In the genomic region with DNA sequence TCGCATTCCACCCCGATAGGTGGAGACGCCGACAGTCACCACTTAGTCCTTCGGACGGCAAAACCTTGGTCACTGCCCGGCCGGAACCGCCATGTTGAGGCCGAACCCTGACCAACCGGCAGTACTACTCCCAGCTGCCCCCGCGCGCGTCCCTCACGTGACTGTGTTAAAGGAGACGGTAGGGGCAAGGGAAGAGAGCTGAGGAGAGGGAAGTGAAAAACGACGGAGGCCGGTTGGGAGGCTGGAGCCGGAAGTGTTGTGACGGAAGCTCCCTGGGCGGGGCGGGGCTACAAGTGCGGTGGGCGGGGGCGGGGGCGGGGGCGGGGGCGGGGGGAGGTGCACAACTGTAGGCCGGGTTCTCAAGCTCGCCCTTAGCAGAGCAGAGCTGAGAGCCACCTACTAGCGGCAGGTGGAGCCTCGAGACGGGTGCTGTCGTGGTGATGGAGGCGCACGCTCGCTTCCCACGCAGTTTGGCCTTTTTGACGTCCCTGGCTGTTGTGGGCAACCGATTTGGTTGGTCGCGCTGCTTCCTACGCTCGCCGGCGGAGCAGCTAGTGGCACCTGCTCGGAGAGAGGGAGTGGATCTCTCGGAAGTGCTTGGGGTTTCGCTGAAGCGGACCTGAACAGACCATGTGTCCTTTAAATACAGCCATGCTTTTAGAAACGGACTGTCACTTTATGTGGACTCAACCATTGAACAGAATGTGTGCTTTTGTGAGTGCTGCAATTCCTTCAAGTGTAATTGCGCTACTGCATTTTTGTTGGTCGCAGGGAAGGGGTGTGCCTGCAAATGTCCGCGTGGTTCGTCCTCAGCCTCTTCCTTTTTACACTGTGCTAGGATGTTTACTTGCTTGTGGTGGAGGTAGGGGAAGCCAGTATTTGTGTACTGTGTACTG, we compare ENCODE assay signal across 1 cellular context.
A peak's percentile ranks its signal among the peaks of the same experiment; 100 is the strongest.
TF ChIP-seq lines count a peak whose summit lies in the region.

A gene with protein sequence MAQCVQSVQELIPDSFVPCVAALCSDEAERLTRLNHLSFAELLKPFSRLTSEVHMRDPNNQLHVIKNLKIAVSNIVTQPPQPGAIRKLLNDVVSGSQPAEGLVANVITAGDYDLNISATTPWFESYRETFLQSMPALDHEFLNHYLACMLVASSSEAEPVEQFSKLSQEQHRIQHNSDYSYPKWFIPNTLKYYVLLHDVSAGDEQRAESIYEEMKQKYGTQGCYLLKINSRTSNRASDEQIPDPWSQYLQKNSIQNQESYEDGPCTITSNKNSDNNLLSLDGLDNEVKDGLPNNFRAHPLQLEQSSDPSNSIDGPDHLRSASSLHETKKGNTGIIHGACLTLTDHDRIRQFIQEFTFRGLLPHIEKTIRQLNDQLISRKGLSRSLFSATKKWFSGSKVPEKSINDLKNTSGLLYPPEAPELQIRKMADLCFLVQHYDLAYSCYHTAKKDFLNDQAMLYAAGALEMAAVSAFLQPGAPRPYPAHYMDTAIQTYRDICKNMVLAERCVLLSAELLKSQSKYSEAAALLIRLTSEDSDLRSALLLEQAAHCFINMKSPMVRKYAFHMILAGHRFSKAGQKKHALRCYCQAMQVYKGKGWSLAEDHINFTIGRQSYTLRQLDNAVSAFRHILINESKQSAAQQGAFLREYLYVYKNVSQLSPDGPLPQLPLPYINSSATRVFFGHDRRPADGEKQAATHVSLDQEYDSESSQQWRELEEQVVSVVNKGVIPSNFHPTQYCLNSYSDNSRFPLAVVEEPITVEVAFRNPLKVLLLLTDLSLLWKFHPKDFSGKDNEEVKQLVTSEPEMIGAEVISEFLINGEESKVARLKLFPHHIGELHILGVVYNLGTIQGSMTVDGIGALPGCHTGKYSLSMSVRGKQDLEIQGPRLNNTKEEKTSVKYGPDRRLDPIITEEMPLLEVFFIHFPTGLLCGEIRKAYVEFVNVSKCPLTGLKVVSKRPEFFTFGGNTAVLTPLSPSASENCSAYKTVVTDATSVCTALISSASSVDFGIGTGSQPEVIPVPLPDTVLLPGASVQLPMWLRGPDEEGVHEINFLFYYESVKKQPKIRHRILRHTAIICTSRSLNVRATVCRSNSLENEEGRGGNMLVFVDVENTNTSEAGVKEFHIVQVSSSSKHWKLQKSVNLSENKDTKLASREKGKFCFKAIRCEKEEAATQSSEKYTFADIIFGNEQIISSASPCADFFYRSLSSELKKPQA (N-terminal part only) (minus strand): TSS at position 130 of the 896 bp plus-strand sequence. CDS start 364 bp downstream, outside the sequence.

TF ChIP-seq in K562, 482 proteins besides CTCF, POLR2A, EP300 and RAD21 (continued from another document and continues in another):
- TF ChIP-seq, protein P1, sequence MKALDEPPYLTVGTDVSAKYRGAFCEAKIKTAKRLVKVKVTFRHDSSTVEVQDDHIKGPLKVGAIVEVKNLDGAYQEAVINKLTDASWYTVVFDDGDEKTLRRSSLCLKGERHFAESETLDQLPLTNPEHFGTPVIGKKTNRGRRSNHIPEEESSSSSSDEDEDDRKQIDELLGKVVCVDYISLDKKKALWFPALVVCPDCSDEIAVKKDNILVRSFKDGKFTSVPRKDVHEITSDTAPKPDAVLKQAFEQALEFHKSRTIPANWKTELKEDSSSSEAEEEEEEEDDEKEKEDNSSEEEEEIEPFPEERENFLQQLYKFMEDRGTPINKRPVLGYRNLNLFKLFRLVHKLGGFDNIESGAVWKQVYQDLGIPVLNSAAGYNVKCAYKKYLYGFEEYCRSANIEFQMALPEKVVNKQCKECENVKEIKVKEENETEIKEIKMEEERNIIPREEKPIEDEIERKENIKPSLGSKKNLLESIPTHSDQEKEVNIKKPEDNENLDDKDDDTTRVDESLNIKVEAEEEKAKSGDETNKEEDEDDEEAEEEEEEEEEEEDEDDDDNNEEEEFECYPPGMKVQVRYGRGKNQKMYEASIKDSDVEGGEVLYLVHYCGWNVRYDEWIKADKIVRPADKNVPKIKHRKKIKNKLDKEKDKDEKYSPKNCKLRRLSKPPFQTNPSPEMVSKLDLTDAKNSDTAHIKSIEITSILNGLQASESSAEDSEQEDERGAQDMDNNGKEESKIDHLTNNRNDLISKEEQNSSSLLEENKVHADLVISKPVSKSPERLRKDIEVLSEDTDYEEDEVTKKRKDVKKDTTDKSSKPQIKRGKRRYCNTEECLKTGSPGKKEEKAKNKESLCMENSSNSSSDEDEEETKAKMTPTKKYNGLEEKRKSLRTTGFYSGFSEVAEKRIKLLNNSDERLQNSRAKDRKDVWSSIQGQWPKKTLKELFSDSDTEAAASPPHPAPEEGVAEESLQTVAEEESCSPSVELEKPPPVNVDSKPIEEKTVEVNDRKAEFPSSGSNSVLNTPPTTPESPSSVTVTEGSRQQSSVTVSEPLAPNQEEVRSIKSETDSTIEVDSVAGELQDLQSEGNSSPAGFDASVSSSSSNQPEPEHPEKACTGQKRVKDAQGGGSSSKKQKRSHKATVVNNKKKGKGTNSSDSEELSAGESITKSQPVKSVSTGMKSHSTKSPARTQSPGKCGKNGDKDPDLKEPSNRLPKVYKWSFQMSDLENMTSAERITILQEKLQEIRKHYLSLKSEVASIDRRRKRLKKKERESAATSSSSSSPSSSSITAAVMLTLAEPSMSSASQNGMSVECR (CRISPR knock-in tag; IDR thresholded peaks at IDR 0.05): 0 out of 2 replicates have a peak, but pooled peaks have one; percentile 42
- TF ChIP-seq, protein P2, sequence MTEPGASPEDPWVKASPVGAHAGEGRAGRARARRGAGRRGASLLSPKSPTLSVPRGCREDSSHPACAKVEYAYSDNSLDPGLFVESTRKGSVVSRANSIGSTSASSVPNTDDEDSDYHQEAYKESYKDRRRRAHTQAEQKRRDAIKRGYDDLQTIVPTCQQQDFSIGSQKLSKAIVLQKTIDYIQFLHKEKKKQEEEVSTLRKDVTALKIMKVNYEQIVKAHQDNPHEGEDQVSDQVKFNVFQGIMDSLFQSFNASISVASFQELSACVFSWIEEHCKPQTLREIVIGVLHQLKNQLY (CRISPR knock-in tag; conservative IDR thresholded peaks at IDR 0.05): 0 out of 4 replicates have a peak, but pooled peaks of 1 of the 2 experiments have one; percentile 36
- peak; percentile 81 for TF ChIP-seq CXXC5 (CRISPR knock-in tag; IDR thresholded peaks at IDR 0.05)
- no peak for TF ChIP-seq NUFIP1 (IDR thresholded peaks at IDR 0.05; ENCODE audit: partially characterized antibody)
- peak; percentile 33; the same call in 1 of the 2 replicates for TF ChIP-seq GTF2A2 (tag; IDR thresholded peaks at IDR 0.05)
- no peak for TF ChIP-seq ZNF217 (CRISPR knock-in tag; IDR thresholded peaks at IDR 0.05)
- TF ChIP-seq, protein P3, sequence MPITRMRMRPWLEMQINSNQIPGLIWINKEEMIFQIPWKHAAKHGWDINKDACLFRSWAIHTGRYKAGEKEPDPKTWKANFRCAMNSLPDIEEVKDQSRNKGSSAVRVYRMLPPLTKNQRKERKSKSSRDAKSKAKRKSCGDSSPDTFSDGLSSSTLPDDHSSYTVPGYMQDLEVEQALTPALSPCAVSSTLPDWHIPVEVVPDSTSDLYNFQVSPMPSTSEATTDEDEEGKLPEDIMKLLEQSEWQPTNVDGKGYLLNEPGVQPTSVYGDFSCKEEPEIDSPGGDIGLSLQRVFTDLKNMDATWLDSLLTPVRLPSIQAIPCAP (CRISPR knock-in tag; IDR thresholded peaks at IDR 0.05; ENCODE audit: borderline replicate concordance): no peak
- 0 out of 2 replicates have a peak, but pooled peaks have one; percentile 12 for TF ChIP-seq RBM14 (IDR thresholded peaks at IDR 0.05; ENCODE audit: borderline replicate concordance, insufficient read depth, low read depth, low read length)
- TF ChIP-seq, protein P4, sequence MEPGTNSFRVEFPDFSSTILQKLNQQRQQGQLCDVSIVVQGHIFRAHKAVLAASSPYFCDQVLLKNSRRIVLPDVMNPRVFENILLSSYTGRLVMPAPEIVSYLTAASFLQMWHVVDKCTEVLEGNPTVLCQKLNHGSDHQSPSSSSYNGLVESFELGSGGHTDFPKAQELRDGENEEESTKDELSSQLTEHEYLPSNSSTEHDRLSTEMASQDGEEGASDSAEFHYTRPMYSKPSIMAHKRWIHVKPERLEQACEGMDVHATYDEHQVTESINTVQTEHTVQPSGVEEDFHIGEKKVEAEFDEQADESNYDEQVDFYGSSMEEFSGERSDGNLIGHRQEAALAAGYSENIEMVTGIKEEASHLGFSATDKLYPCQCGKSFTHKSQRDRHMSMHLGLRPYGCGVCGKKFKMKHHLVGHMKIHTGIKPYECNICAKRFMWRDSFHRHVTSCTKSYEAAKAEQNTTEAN (CRISPR knock-in tag; IDR thresholded peaks at IDR 0.05): peak; percentile 72; the same call in 1 of the 2 replicates
- TF ChIP-seq CBX1 (IDR thresholded peaks at IDR 0.05; ENCODE audit: low read depth): peak; percentile 93
- TF ChIP-seq MAZ (CRISPR knock-in tag; conservative IDR thresholded peaks at IDR 0.05 in 1 of 2, IDR thresholded peaks at IDR 0.05 in 1 of 2): peak; percentile 77 to 79
- TF ChIP-seq SPI1 (IDR thresholded peaks at IDR 0.05; ENCODE audit: borderline replicate concordance, low read depth, low read length): peak; percentile 93
- TF ChIP-seq XRCC3 (IDR thresholded peaks at IDR 0.05): no peak
- TF ChIP-seq, protein P5, sequence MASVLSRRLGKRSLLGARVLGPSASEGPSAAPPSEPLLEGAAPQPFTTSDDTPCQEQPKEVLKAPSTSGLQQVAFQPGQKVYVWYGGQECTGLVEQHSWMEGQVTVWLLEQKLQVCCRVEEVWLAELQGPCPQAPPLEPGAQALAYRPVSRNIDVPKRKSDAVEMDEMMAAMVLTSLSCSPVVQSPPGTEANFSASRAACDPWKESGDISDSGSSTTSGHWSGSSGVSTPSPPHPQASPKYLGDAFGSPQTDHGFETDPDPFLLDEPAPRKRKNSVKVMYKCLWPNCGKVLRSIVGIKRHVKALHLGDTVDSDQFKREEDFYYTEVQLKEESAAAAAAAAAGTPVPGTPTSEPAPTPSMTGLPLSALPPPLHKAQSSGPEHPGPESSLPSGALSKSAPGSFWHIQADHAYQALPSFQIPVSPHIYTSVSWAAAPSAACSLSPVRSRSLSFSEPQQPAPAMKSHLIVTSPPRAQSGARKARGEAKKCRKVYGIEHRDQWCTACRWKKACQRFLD (CRISPR knock-in tag; IDR thresholded peaks at IDR 0.05): peak; percentile 49; the same call in 1 of the 2 replicates
- TF ChIP-seq DPF2 (IDR thresholded peaks at IDR 0.05): peak; percentile 42
- TF ChIP-seq HNRNPUL1 (IDR thresholded peaks at IDR 0.05; ENCODE audit: low read length): no peak
- peak; percentile 51; the same call in 1 of the 2 replicates for TF ChIP-seq ZNF165 (CRISPR knock-in tag; IDR thresholded peaks at IDR 0.05; ENCODE audit: borderline replicate concordance)
- peak; percentile 83; the same call in 1 of the 2 replicates for TF ChIP-seq CTBP1 (IDR thresholded peaks at IDR 0.05; ENCODE audit: borderline replicate concordance)
- TF ChIP-seq ELF4 (CRISPR knock-in tag; IDR thresholded peaks at IDR 0.05): peak; percentile 47; the same call in 1 of the 2 replicates
- TF ChIP-seq, protein P6, sequence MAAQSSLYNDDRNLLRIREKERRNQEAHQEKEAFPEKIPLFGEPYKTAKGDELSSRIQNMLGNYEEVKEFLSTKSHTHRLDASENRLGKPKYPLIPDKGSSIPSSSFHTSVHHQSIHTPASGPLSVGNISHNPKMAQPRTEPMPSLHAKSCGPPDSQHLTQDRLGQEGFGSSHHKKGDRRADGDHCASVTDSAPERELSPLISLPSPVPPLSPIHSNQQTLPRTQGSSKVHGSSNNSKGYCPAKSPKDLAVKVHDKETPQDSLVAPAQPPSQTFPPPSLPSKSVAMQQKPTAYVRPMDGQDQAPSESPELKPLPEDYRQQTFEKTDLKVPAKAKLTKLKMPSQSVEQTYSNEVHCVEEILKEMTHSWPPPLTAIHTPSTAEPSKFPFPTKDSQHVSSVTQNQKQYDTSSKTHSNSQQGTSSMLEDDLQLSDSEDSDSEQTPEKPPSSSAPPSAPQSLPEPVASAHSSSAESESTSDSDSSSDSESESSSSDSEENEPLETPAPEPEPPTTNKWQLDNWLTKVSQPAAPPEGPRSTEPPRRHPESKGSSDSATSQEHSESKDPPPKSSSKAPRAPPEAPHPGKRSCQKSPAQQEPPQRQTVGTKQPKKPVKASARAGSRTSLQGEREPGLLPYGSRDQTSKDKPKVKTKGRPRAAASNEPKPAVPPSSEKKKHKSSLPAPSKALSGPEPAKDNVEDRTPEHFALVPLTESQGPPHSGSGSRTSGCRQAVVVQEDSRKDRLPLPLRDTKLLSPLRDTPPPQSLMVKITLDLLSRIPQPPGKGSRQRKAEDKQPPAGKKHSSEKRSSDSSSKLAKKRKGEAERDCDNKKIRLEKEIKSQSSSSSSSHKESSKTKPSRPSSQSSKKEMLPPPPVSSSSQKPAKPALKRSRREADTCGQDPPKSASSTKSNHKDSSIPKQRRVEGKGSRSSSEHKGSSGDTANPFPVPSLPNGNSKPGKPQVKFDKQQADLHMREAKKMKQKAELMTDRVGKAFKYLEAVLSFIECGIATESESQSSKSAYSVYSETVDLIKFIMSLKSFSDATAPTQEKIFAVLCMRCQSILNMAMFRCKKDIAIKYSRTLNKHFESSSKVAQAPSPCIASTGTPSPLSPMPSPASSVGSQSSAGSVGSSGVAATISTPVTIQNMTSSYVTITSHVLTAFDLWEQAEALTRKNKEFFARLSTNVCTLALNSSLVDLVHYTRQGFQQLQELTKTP (IDR thresholded peaks at IDR 0.05; ENCODE audit: low read depth in 1 of 2, partially characterized antibody in 2 of 2): peak in 1 of 2 experiments; percentile 83
- TF ChIP-seq GATAD2A (IDR thresholded peaks at IDR 0.05): peak; percentile 10; the same call in 1 of the 2 replicates
- no peak for TF ChIP-seq NCOA2 (IDR thresholded peaks at IDR 0.05; ENCODE audit: partially characterized antibody in 2 of 2)
- TF ChIP-seq PTBP1 (IDR thresholded peaks at IDR 0.05; ENCODE audit: low read depth, low read length): no peak
- TF ChIP-seq, protein P7, sequence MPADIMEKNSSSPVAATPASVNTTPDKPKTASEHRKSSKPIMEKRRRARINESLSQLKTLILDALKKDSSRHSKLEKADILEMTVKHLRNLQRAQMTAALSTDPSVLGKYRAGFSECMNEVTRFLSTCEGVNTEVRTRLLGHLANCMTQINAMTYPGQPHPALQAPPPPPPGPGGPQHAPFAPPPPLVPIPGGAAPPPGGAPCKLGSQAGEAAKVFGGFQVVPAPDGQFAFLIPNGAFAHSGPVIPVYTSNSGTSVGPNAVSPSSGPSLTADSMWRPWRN (IDR thresholded peaks at IDR 0.05; ENCODE audit: low read depth): no peak
- TF ChIP-seq TAF1 (IDR thresholded peaks at IDR 0.05; ENCODE audit: control insufficient read depth, extremely low read depth, insufficient read depth, low read length, severe bottlenecking): peak; percentile 91
- no peak for TF ChIP-seq ZFP30 (CRISPR knock-in tag; IDR thresholded peaks at IDR 0.05; ENCODE audit: borderline replicate concordance)
- no peak for TF ChIP-seq CBX8 (IDR thresholded peaks at IDR 0.05; ENCODE audit: borderline replicate concordance, extremely low read depth, low read depth, low read length, poor library complexity, severe bottlenecking)
- TF ChIP-seq, protein P8, sequence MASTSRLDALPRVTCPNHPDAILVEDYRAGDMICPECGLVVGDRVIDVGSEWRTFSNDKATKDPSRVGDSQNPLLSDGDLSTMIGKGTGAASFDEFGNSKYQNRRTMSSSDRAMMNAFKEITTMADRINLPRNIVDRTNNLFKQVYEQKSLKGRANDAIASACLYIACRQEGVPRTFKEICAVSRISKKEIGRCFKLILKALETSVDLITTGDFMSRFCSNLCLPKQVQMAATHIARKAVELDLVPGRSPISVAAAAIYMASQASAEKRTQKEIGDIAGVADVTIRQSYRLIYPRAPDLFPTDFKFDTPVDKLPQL (IDR thresholded peaks at IDR 0.05; ENCODE audit: extremely low read depth, insufficient read length): no peak
- peak; percentile 81 for TF ChIP-seq HCFC1 (IDR thresholded peaks at IDR 0.05; ENCODE audit: low read depth, low read length)
- TF ChIP-seq NCOR1 (IDR thresholded peaks at IDR 0.05): 0 out of 2 replicates have a peak, but pooled peaks have one; percentile 45
- TF ChIP-seq YY1 (IDR thresholded peaks at IDR 0.05; ENCODE audit: borderline replicate concordance in 1 of 3, control insufficient read depth in 1 of 3, extremely low read depth in 1 of 3, insufficient read depth in 3 of 3, insufficient read length in 1 of 3, insufficient replicate concordance in 2 of 3, low read depth in 1 of 3, low read length in 2 of 3): peak; percentile 79 to 97 (median 91)
- TF ChIP-seq RBFOX2 (IDR thresholded peaks at IDR 0.05; ENCODE audit: low read depth, low read length): peak; percentile 99
